8 cellular contexts compared by ENCODE assay signal in genomic region chr9:9942764-9943424, GRCh38.
DNase-seq lines count a peak whose midpoint lies in the region; ATAC-seq and TF ChIP-seq lines count a peak whose summit lies in the region.

No MANE protein-coding gene starts in this region.

- no peaks in the 10 kb centered on the region for H3K9me2 ChIP-seq in OCI-LY1 (ENCODE audit: low read depth, low read length)

- no peaks in the 10 kb centered on the region for H3K27me3 ChIP-seq in OCI-LY1 (ENCODE audit: insufficient read depth, low read length)
- H3K27me3 ChIP-seq in gastroesophageal sphincter, result no peaks in the 10 kb centered on the region
- no peaks in the 10 kb centered on the region for H3K27me3 ChIP-seq in aorta (ENCODE audit: control insufficient read depth in 1 of 2, insufficient read depth in 2 of 2, low read length in 1 of 2)

- H3K9me3 ChIP-seq in OCI-LY1 (ENCODE audit: low read length), result no peaks in the 10 kb centered on the region
- no peaks in the 10 kb centered on the region for H3K9me3 ChIP-seq in gastroesophageal sphincter
- H3K9me3 ChIP-seq in aorta (ENCODE audit: control insufficient read depth, low read length), result no peaks in the 10 kb centered on the region

- no peaks in the 10 kb centered on the region for H3K27me3 Mint-ChIP-seq in activated T-helper 1 cell treated with anti-CD3 and anti-CD28 coated beads, Interleukin-12 subunit alpha, Interleukin-12 subunit beta, Interleukin-2, Interleukin-4 antibody, amounts not matched to agents 30 ng/mL and 10 ng/mL and 1 ng/mL, durations not matched to agents 14 hours and 24 hours and 36 hours (ENCODE audit: insufficient read depth)
- H3K27me3 Mint-ChIP-seq in osteocyte (ENCODE audit: unreplicated experiment), result peaks cover 9% of the 10 kb centered on the region

- H3K9ac ChIP-seq in OCI-LY1 (ENCODE audit: low read length), result no peak overlapping the region

- TF ChIP-seq EP300 in gastroesophageal sphincter (IDR thresholded peaks at IDR 0.05), result no peak

- H3K9me3 Mint-ChIP-seq in activated T-helper 1 cell treated with anti-CD3 and anti-CD28 coated beads, Interleukin-12 subunit alpha, Interleukin-12 subunit beta, Interleukin-2, Interleukin-4 antibody, amounts not matched to agents 30 ng/mL and 10 ng/mL and 1 ng/mL, durations not matched to agents 14 hours and 24 hours and 36 hours, result no peaks in the 10 kb centered on the region
- no peaks in the 10 kb centered on the region for H3K9me3 Mint-ChIP-seq in osteocyte (ENCODE audit: unreplicated experiment)

- H3K4me3 ChIP-seq in OCI-LY1 (ENCODE audit: low read depth, low read length, poor library complexity, severe bottlenecking) (no peak overlapping the region), gastroesophageal sphincter (no peak overlapping the region), aorta (ENCODE audit: low read length in 2 of 2) (no peak overlapping the region)

- DNase-seq in DMS53 treated with DMSO at 0.1 percent for 48 hours (lab: John Stamatoyannopoulos, UW; ENCODE audit: unreplicated experiment), result peak; percentile 65
- peak; percentile 50 for DNase-seq in HS-5 (ENCODE audit: low read depth)
- DNase-seq in activated T-helper 1 cell treated with anti-CD3 and anti-CD28 coated beads, Interleukin-12 subunit alpha, Interleukin-12 subunit beta, Interleukin-2, Interleukin-4 antibody, amounts not matched to agents 30 ng/mL and 10 ng/mL and 1 ng/mL, durations not matched to agents 14 hours and 24 hours and 36 hours (ENCODE audit: low spot score), result peak; percentile 14
- DNase-seq in osteocyte (ENCODE audit: extremely low spot score, unreplicated experiment), result peak; percentile 90
- peak; percentile 42 to 83 for DNase-seq in aorta

- no peaks in the 10 kb centered on the region for H3K36me3 Mint-ChIP-seq in activated T-helper 1 cell treated with anti-CD3 and anti-CD28 coated beads, Interleukin-12 subunit alpha, Interleukin-12 subunit beta, Interleukin-2, Interleukin-4 antibody, amounts not matched to agents 30 ng/mL and 10 ng/mL and 1 ng/mL, durations not matched to agents 14 hours and 24 hours and 36 hours (ENCODE audit: low read depth)
- no peaks in the 10 kb centered on the region for H3K36me3 Mint-ChIP-seq in osteocyte (ENCODE audit: unreplicated experiment)

- no peaks in the 10 kb centered on the region for H4K20me1 ChIP-seq in OCI-LY1 (ENCODE audit: insufficient read depth, low read length)

- no peak for TF ChIP-seq POLR2A in gastroesophageal sphincter (IDR thresholded peaks at IDR 0.05)

- no peaks in the 10 kb centered on the region for H3K79me2 ChIP-seq in OCI-LY1 (ENCODE audit: insufficient read depth, low read length)

- peak; percentile 92 for TF ChIP-seq CTCF in OCI-LY1 (IDR thresholded peaks at IDR 0.05; ENCODE audit: low read length)
- peak; percentile 66 to 86 (median 75) for TF ChIP-seq CTCF in gastroesophageal sphincter (IDR thresholded peaks at IDR 0.05)
- TF ChIP-seq CTCF in osteocyte (IDR thresholded peaks at IDR 0.05), result peak; percentile 95

- H3K27ac Mint-ChIP-seq in activated T-helper 1 cell treated with anti-CD3 and anti-CD28 coated beads, Interleukin-12 subunit alpha, Interleukin-12 subunit beta, Interleukin-2, Interleukin-4 antibody, amounts not matched to agents 30 ng/mL and 10 ng/mL and 1 ng/mL, durations not matched to agents 14 hours and 24 hours and 36 hours, result no peak overlapping the region
- no peak overlapping the region for H3K27ac Mint-ChIP-seq in osteocyte (ENCODE audit: unreplicated experiment)

- peak; percentile 75 for ATAC-seq in GM21367 (IDR thresholded peaks at IDR 0.05; ENCODE audit: unreplicated experiment)
- ATAC-seq in gastroesophageal sphincter, result no peak
- peak; percentile 83 for ATAC-seq in aorta (ENCODE audit: low FRiP score)

- no peak overlapping the region for H2AFZ ChIP-seq in OCI-LY1 (ENCODE audit: low read length)

- H3K36me3 ChIP-seq in OCI-LY1 (ENCODE audit: insufficient read depth, low read length), result no peaks in the 10 kb centered on the region
- H3K36me3 ChIP-seq in gastroesophageal sphincter, result no peaks in the 10 kb centered on the region
- no peaks in the 10 kb centered on the region for H3K36me3 ChIP-seq in aorta (ENCODE audit: control insufficient read depth in 1 of 2, insufficient read depth in 2 of 2, low read length in 1 of 2)

- no peaks in the 10 kb centered on the region for H3F3A ChIP-seq in OCI-LY1 (ENCODE audit: insufficient read depth, low read length)

- no peak overlapping the region for H3K4me2 ChIP-seq in OCI-LY1 (ENCODE audit: low read length)

- no peak overlapping the region for H3K4me3 Mint-ChIP-seq in activated T-helper 1 cell treated with anti-CD3 and anti-CD28 coated beads, Interleukin-12 subunit alpha, Interleukin-12 subunit beta, Interleukin-2, Interleukin-4 antibody, amounts not matched to agents 30 ng/mL and 10 ng/mL and 1 ng/mL, durations not matched to agents 14 hours and 24 hours and 36 hours
- no peak overlapping the region for H3K4me3 Mint-ChIP-seq in osteocyte (ENCODE audit: unreplicated experiment)

- no peak overlapping the region for H3K27ac ChIP-seq in OCI-LY1 (ENCODE audit: low read depth, low read length, poor library complexity, severe bottlenecking)
- H3K27ac ChIP-seq in gastroesophageal sphincter, result no peak overlapping the region
- no peak overlapping the region for H3K27ac ChIP-seq in aorta (ENCODE audit: low read depth in 1 of 2, low read length in 2 of 2)

- 20 to 23% methylated on average over 5 of the region's 5 CpGs for WGBS in gastroesophageal sphincter (ENCODE audit: low coverage in 1 of 2), 2 donors
- 20 to 21% methylated on average over 5 of the region's 5 CpGs for WGBS in aorta, 2 donors

- intact Hi-C loops in activated T-helper 1 cell treated with anti-CD3 and anti-CD28 coated beads, Interleukin-12 subunit alpha, Interleukin-12 subunit beta, Interleukin-2, Interleukin-4 antibody, amounts not matched to agents 30 ng/mL and 10 ng/mL and 1 ng/mL, durations not matched to agents 14 hours and 24 hours and 36 hours (cut with micrococcal nuclease), result loop anchor here (2.0 kb wide), 1 partner anchor 336 kb away; no protein-coding TSS in a partner anchor
- intact Hi-C loops in aorta (cut with DNase I), result loop anchor here (5.0 to 10.0 kb wide), 2 partner anchors 336 to 348 kb away; no protein-coding TSS in a partner anchor

- no peaks in the 10 kb centered on the region for H3K4me1 ChIP-seq in OCI-LY1 (ENCODE audit: insufficient read depth, low read length, severe bottlenecking)
- no peaks in the 10 kb centered on the region for H3K4me1 ChIP-seq in gastroesophageal sphincter
- no peaks in the 10 kb centered on the region for H3K4me1 ChIP-seq in aorta (ENCODE audit: control insufficient read depth in 1 of 2, insufficient read depth in 2 of 2, low read length in 2 of 2)

- no peaks in the 10 kb centered on the region for H3K4me1 Mint-ChIP-seq in activated T-helper 1 cell treated with anti-CD3 and anti-CD28 coated beads, Interleukin-12 subunit alpha, Interleukin-12 subunit beta, Interleukin-2, Interleukin-4 antibody, amounts not matched to agents 30 ng/mL and 10 ng/mL and 1 ng/mL, durations not matched to agents 14 hours and 24 hours and 36 hours (ENCODE audit: low read depth)
- H3K4me1 Mint-ChIP-seq in osteocyte (ENCODE audit: unreplicated experiment), result no peaks in the 10 kb centered on the region

Comparison
In these comparisons a context has a peak if more than half of its experiments do, and no peak if none do; other contexts are left out.
1. DNase-seq: peak in every context shown above with its lines; median percentile 90 in osteocyte; 65 in DMS53 treated with DMSO at 0.1 percent for 48 hours; 62 in aorta; 50 in HS-5; 14 in activated T-helper 1 cell treated with anti-CD3 and anti-CD28 coated beads, Interleukin-12 subunit alpha, Interleukin-12 subunit beta, Interleukin-2, Interleukin-4 antibody, amounts not matched to agents 30 ng/mL and 10 ng/mL and 1 ng/mL, durations not matched to agents 14 hours and 24 hours and 36 hours.